In genomic region chr12:113896194-113896593, GRCh38 we compare ENCODE assay signal across 1 cellular context.
TF ChIP-seq lines count a peak whose summit lies in the region.

No MANE protein-coding gene starts in this region.

TF ChIP-seq in GM23338, 12 proteins besides CTCF, POLR2A, EP300 and RAD21 (continued from another document):
- TF ChIP-seq, protein P1, sequence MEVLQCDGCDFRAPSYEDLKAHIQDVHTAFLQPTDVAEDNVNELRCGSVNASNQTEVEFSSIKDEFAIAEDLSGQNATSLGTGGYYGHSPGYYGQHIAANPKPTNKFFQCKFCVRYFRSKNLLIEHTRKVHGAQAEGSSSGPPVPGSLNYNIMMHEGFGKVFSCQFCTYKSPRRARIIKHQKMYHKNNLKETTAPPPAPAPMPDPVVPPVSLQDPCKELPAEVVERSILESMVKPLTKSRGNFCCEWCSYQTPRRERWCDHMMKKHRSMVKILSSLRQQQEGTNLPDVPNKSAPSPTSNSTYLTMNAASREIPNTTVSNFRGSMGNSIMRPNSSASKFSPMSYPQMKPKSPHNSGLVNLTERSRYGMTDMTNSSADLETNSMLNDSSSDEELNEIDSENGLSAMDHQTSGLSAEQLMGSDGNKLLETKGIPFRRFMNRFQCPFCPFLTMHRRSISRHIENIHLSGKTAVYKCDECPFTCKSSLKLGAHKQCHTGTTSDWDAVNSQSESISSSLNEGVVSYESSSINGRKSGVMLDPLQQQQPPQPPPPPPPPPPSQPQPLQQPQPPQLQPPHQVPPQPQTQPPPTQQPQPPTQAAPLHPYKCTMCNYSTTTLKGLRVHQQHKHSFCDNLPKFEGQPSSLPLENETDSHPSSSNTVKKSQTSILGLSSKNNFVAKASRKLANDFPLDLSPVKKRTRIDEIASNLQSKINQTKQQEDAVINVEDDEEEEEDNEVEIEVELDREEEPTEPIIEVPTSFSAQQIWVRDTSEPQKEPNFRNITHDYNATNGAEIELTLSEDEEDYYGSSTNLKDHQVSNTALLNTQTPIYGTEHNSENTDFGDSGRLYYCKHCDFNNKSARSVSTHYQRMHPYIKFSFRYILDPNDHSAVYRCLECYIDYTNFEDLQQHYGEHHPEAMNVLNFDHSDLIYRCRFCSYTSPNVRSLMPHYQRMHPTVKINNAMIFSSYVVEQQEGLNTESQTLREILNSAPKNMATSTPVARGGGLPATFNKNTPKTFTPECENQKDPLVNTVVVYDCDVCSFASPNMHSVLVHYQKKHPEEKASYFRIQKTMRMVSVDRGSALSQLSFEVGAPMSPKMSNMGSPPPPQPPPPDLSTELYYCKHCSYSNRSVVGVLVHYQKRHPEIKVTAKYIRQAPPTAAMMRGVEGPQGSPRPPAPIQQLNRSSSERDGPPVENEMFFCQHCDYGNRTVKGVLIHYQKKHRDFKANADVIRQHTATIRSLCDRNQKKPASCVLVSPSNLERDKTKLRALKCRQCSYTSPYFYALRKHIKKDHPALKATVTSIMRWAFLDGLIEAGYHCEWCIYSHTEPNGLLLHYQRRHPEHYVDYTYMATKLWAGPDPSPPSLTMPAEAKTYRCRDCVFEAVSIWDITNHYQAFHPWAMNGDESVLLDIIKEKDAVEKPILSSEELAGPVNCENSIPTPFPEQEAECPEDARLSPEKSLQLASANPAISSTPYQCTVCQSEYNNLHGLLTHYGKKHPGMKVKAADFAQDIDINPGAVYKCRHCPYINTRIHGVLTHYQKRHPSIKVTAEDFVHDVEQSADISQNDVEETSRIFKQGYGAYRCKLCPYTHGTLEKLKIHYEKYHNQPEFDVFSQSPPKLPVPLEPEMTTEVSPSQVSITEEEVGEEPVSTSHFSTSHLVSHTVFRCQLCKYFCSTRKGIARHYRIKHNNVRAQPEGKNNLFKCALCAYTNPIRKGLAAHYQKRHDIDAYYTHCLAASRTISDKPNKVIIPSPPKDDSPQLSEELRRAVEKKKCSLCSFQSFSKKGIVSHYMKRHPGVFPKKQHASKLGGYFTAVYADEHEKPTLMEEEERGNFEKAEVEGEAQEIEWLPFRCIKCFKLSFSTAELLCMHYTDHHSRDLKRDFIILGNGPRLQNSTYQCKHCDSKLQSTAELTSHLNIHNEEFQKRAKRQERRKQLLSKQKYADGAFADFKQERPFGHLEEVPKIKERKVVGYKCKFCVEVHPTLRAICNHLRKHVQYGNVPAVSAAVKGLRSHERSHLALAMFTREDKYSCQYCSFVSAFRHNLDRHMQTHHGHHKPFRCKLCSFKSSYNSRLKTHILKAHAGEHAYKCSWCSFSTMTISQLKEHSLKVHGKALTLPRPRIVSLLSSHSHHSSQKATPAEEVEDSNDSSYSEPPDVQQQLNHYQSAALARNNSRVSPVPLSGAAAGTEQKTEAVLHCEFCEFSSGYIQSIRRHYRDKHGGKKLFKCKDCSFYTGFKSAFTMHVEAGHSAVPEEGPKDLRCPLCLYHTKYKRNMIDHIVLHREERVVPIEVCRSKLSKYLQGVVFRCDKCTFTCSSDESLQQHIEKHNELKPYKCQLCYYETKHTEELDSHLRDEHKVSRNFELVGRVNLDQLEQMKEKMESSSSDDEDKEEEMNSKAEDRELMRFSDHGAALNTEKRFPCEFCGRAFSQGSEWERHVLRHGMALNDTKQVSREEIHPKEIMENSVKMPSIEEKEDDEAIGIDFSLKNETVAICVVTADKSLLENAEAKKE (CRISPR knock-in tag; IDR thresholded peaks at IDR 0.05) = no peak
- TF ChIP-seq EZH2 (IDR thresholded peaks at IDR 0.05; ENCODE audit: low read depth, unreplicated experiment) (no peak), POLR2AphosphoS5 (IDR thresholded peaks at IDR 0.05; ENCODE audit: low read depth) (no peak), ETS1 (IDR thresholded peaks at IDR 0.05) (no peak), ZNF114 (CRISPR knock-in tag; IDR thresholded peaks at IDR 0.05) (no peak), CREB1 (CRISPR knock-in tag; IDR thresholded peaks at IDR 0.05; ENCODE audit: low read depth) (no peak), ZNF331 (CRISPR knock-in tag; IDR thresholded peaks at IDR 0.05; ENCODE audit: low read depth) (no peak), EZH2phosphoT487 (IDR thresholded peaks at IDR 0.05; ENCODE audit: unreplicated experiment) (no peak)
TF ChIP-seq in GM23338: peak in this region for 0.
